ENCODE assay signal across 17 cellular contexts in genomic region chr9:22169732-22170131, GRCh38.
DNase-seq lines count a peak whose midpoint lies in the region; ATAC-seq, FAIRE-seq and TF ChIP-seq lines count a peak whose summit lies in the region.
"Had no signal": no experiment of that assay in that cellular context is flagged by ENCODE, and none has a peak within 500 bp of the region (broad histone marks: within the 10 kb centered on the region; RNA-seq: fewer than 3 reads in every experiment).

No MANE protein-coding gene starts in this region.

- H3K4me1 ChIP-seq in BLaER1 treated with 17β-estradiol and CSF1 and Interleukin-3, amounts not matched to agents 10 nM and 100 nM = peaks cover 10 to 95% (median 36%) of the 10 kb centered on the region in 10 experiments
- H3K4me1 ChIP-seq in GM12878 (ENCODE audit: control insufficient read depth, insufficient read depth, low read length) (peaks cover 3% of the 10 kb centered on the region; the same call in 1 of the 2 replicates), SJCRH30 (peaks cover 26% of the 10 kb centered on the region), body of pancreas (no peaks in the 10 kb centered on the region)
- no peaks in the 10 kb centered on the region for H3K4me1 ChIP-seq in naive thymus-derived CD4-positive, alpha-beta T cell (ENCODE audit: control insufficient read depth in 2 of 2, insufficient read depth in 2 of 2, low read length in 2 of 2)
- H3K4me1 ChIP-seq: adrenal gland, pancreas had no signal

- DNase-seq in NCI-H460 (ENCODE audit: extremely low read depth, low read depth) (peak; percentile 4), GM12878 (ENCODE audit: low read depth, low spot score) (no peak), SJCRH30 (no peak), cerebellar nuclear complex (lab: John Stamatoyannopoulos, UW) (no peak), NCI-H226 (no peak), body of pancreas (no peak)
- DNase-seq in naive thymus-derived CD4-positive, alpha-beta T cell = no peak
- DNase-seq: adrenal gland, NCI-H1417 treated with DMSO at 0.1 percent for 48 hours, pancreas, SK-N-SH, upper lobe of left lung had no signal

- peaks cover 0 to 15% (median 0%) of the 10 kb centered on the region in 11 experiments; a peak in 4 of 22 replicates for H3K9me3 ChIP-seq in BLaER1 treated with 17β-estradiol and CSF1 and Interleukin-3, amounts not matched to agents 10 nM and 100 nM (replicated peaks in 1 of 11)
- H3K9me3 ChIP-seq in GM12878 (replicated peaks; ENCODE audit: control insufficient read depth, insufficient read depth, low read length) = no peaks in the 10 kb centered on the region
- H3K9me3 ChIP-seq in naive thymus-derived CD4-positive, alpha-beta T cell (ENCODE audit: control insufficient read depth in 2 of 3, low read length in 3 of 3) = no peaks in the 10 kb centered on the region
- no peaks in the 10 kb centered on the region for H3K9me3 ChIP-seq in SJCRH30 (replicated peaks)
- no peaks in the 10 kb centered on the region for H3K9me3 ChIP-seq in body of pancreas
- H3K9me3 ChIP-seq: adrenal gland, pancreas, SK-N-SH, upper lobe of left lung had no signal

- TF ChIP-seq EP300 in GM12878 (IDR thresholded peaks at IDR 0.05; ENCODE audit: borderline replicate concordance in 1 of 2, control insufficient read depth in 1 of 2, low read depth in 2 of 2, low read length in 2 of 2) = no peak

- H3K36me3 Mint-ChIP-seq in naive thymus-derived CD4-positive, alpha-beta T cell = peaks cover 0 to 1% (median 0%) of the 10 kb centered on the region in 5 donors

- H4K20me1 ChIP-seq in BLaER1 treated with 17β-estradiol and CSF1 and Interleukin-3, amounts not matched to agents 10 nM and 100 nM = no peaks in the 10 kb centered on the region
- no peaks in the 10 kb centered on the region for H4K20me1 ChIP-seq in GM12878 (ENCODE audit: control insufficient read depth, insufficient read depth)

- peaks cover 0 to 5% (median 0%) of the 10 kb centered on the region in 7 donors for H3K4me1 Mint-ChIP-seq in naive thymus-derived CD4-positive, alpha-beta T cell

- intact Hi-C loops in GM12878 (cut with micrococcal nuclease; ENCODE audit: unreplicated experiment) = no loop called here
- intact Hi-C loops in naive thymus-derived CD4-positive, alpha-beta T cell (cut with micrococcal nuclease) = no loop called here
- intact Hi-C loops in body of pancreas (cut with DNase I) = no loop called here

- H3K4me2 ChIP-seq in BLaER1 treated with 17β-estradiol and CSF1 and Interleukin-3, amounts not matched to agents 10 nM and 100 nM = peak overlapping the region in 7 of 11 experiments; percentile 29 to 91 (median 77); a peak in 14 of 22 replicates
- no peak overlapping the region for H3K4me2 ChIP-seq in GM12878 (ENCODE audit: control insufficient read depth, insufficient read depth)
- H3K4me2 ChIP-seq: SK-N-SH had no signal

- no peak for FAIRE-seq in GM12878 (lab: Jason Lieb, UNC)
- FAIRE-seq: endothelial cell of umbilical vein, islet of Langerhans, pancreas had no signal

- in situ Hi-C loops in GM12878 (cut with MboI) = no loop called here

- H3K27ac ChIP-seq in BLaER1 treated with 17β-estradiol and CSF1 and Interleukin-3, amounts not matched to agents 10 nM and 100 nM = peak overlapping the region in 7 of 11 experiments; percentile 28 to 93 (median 77); a peak in 13 of 22 replicates
- H3K27ac ChIP-seq in GM12878 (ENCODE audit: control insufficient read depth, insufficient read depth) = no peak overlapping the region
- H3K27ac ChIP-seq in naive thymus-derived CD4-positive, alpha-beta T cell (ENCODE audit: low read depth, low read length) = no peak overlapping the region
- no peak overlapping the region for H3K27ac ChIP-seq in SJCRH30
- H3K27ac ChIP-seq in body of pancreas = peak overlapping the region in 1 of 4 donors; percentile 58
- H3K27ac ChIP-seq: pancreas, VCaP had no signal

- ATAC-seq in GM12878 (no peak), body of pancreas (no peak)
- ATAC-seq in naive thymus-derived CD4-positive, alpha-beta T cell = peak; percentile 65

- RAD21 ChIA-PET in GM12878 (lab: Charles Lee; ENCODE audit: unreplicated experiment) = no interaction called here

- no peak for TF ChIP-seq RAD21 in GM12878 (IDR thresholded peaks at IDR 0.05; ENCODE audit: insufficient read depth, low read depth, low read length)

- 0% methylated on average over 1 of the region's 1 CpG for WGBS in GM12878 (ENCODE audit: insufficient coverage, insufficient replicate concordance, low lambda C conversion rate, missing lambda C conversion rate)
- WGBS in body of pancreas, 2 donors = 69 to 80% methylated on average over 1 of the region's 1 CpG

- H3K27me3 Mint-ChIP-seq in naive thymus-derived CD4-positive, alpha-beta T cell = peaks cover 0 to 39% (median 7%) of the 10 kb centered on the region in 5 donors

- no peak for TF ChIP-seq POLR2A in GM12878 (IDR thresholded peaks at IDR 0.05; ENCODE audit: low read depth, low read length)
- TF ChIP-seq POLR2A in body of pancreas (IDR thresholded peaks at IDR 0.05) = no peak

- peak overlapping the region in 5 of 11 experiments; percentile 28 to 72 (median 65); a peak in 9 of 22 replicates for H3K9ac ChIP-seq in BLaER1 treated with 17β-estradiol and CSF1 and Interleukin-3, amounts not matched to agents 10 nM and 100 nM
- no peak overlapping the region for H3K9ac ChIP-seq in GM12878 (ENCODE audit: control insufficient read depth, insufficient read depth, low read length)
- H3K9ac ChIP-seq: SK-N-SH had no signal

- H2AFZ ChIP-seq in GM12878 (ENCODE audit: control insufficient read depth, low read depth, low read length) = no peak overlapping the region

- no peak for TF ChIP-seq CTCF in GM12878 (IDR thresholded peaks at IDR 0.05 in 2 of 3, conservative IDR thresholded peaks at IDR 0.05 in 1 of 3; ENCODE audit: control insufficient read depth in 2 of 3, extremely low read depth in 1 of 3, insufficient read depth in 1 of 3, low read depth in 3 of 3, low read length in 3 of 3)
- TF ChIP-seq CTCF in body of pancreas (IDR thresholded peaks at IDR 0.05) = no peak

- POLR2A ChIA-PET in GM12878 (lab: Charles Lee) = no interaction called here
- POLR2A ChIA-PET in naive thymus-derived CD4-positive, alpha-beta T cell (lab: Charles Lee) = no interaction called here

- H3K79me2 ChIP-seq in GM12878 (ENCODE audit: control insufficient read depth, insufficient read depth, low read length) = no peaks in the 10 kb centered on the region

- SMC1A ChIA-PET in GM12878 (lab: Charles Lee; ENCODE audit: uncharacterized antibody, unreplicated experiment) = no interaction called here

- no peak overlapping the region for H3K4me3 Mint-ChIP-seq in naive thymus-derived CD4-positive, alpha-beta T cell
- H3K4me3 Mint-ChIP-seq: stimulated activated naive CD8-positive, alpha-beta T cell treated with anti-CD3 and anti-CD28 coated beads, Interleukin-15, Interleukin-2, amounts not matched to agents 100 ng/mL and 50 ng/mL, for 24 hours had no signal

- H3K27ac Mint-ChIP-seq in naive thymus-derived CD4-positive, alpha-beta T cell = no peak overlapping the region
- H3K27ac Mint-ChIP-seq: stimulated activated naive CD8-positive, alpha-beta T cell treated with anti-CD3 and anti-CD28 coated beads, Interleukin-15, Interleukin-2, amounts not matched to agents 100 ng/mL and 50 ng/mL, for 24 hours had no signal

- H3K4me3 ChIP-seq in BLaER1 treated with 17β-estradiol and CSF1 and Interleukin-3, amounts not matched to agents 10 nM and 100 nM = peak overlapping the region in 1 of 10 experiments; percentile 8; a peak in 1 of 20 replicates
- H3K4me3 ChIP-seq in GM12878 (no peak overlapping the region), SJCRH30 (no peak overlapping the region), body of pancreas (no peak overlapping the region)
- H3K4me3 ChIP-seq in naive thymus-derived CD4-positive, alpha-beta T cell (ENCODE audit: low read length) = no peak overlapping the region
- H3K4me3 ChIP-seq: adrenal gland, pancreas, upper lobe of left lung had no signal

- BruUV-seq in GM12878 (replicated peaks; lab: Mats Ljungman, UMichigan) = no TSS peak

- CTCF ChIA-PET in GM12878 (lab: Yijun Ruan, JAX) = no interaction called here
- CTCF ChIA-PET in naive thymus-derived CD4-positive, alpha-beta T cell (lab: Charles Lee) = no interaction called here

- H3K9me3 Mint-ChIP-seq in naive thymus-derived CD4-positive, alpha-beta T cell = no peaks in the 10 kb centered on the region
- H3K9me3 Mint-ChIP-seq: stimulated activated naive CD8-positive, alpha-beta T cell treated with anti-CD3 and anti-CD28 coated beads, Interleukin-15, Interleukin-2, amounts not matched to agents 100 ng/mL and 50 ng/mL, for 24 hours had no signal

- no peaks in the 10 kb centered on the region; a peak in 1 of 22 replicates for H3K36me3 ChIP-seq in BLaER1 treated with 17β-estradiol and CSF1 and Interleukin-3, amounts not matched to agents 10 nM and 100 nM
- H3K36me3 ChIP-seq in GM12878 (ENCODE audit: control insufficient read depth in 2 of 2, insufficient read depth in 2 of 2, low read length in 1 of 2) (no peaks in the 10 kb centered on the region), SJCRH30 (no peaks in the 10 kb centered on the region), body of pancreas (replicated peaks in 1 of 2; ENCODE audit: insufficient read depth in 1 of 2, low read depth in 2 of 2) (no peaks in the 10 kb centered on the region)
- no peaks in the 10 kb centered on the region for H3K36me3 ChIP-seq in naive thymus-derived CD4-positive, alpha-beta T cell (ENCODE audit: control insufficient read depth in 2 of 3, insufficient read depth in 3 of 3, low read length in 3 of 3)
- H3K36me3 ChIP-seq: adrenal gland, pancreas, upper lobe of left lung had no signal

- no peaks in the 10 kb centered on the region for H3K27me3 ChIP-seq in BLaER1 treated with 17β-estradiol and CSF1 and Interleukin-3, amounts not matched to agents 10 nM and 100 nM
- H3K27me3 ChIP-seq in GM12878 (replicated peaks in 1 of 2; ENCODE audit: control insufficient read depth in 2 of 2, insufficient read depth in 2 of 2, low read length in 1 of 2) = no peaks in the 10 kb centered on the region
- no peaks in the 10 kb centered on the region for H3K27me3 ChIP-seq in naive thymus-derived CD4-positive, alpha-beta T cell (ENCODE audit: control insufficient read depth in 2 of 2, insufficient read depth in 2 of 2, low read length in 2 of 2)
- no peaks in the 10 kb centered on the region for H3K27me3 ChIP-seq in SJCRH30
- H3K27me3 ChIP-seq in body of pancreas = no peaks in the 10 kb centered on the region
- H3K27me3 ChIP-seq: adrenal gland, upper lobe of left lung had no signal

TF ChIP-seq in GM12878, 131 proteins besides CTCF, POLR2A, EP300 and RAD21:
- no peak for TF ChIP-seq RFX5 (IDR thresholded peaks at IDR 0.05; ENCODE audit: low read depth, low read length)
- no peak for TF ChIP-seq POLR2AphosphoS5 (IDR thresholded peaks at IDR 0.05; ENCODE audit: low read length)
- TF ChIP-seq SPI1 (IDR thresholded peaks at IDR 0.05; ENCODE audit: borderline replicate concordance, insufficient read depth, low read depth, low read length) = peak; percentile 16; the same call in 1 of the 2 replicates
- no peak for TF ChIP-seq SUZ12 (IDR thresholded peaks at IDR 0.05; ENCODE audit: unreplicated experiment)
- TF ChIP-seq CBFB (IDR thresholded peaks at IDR 0.05; ENCODE audit: low read depth) = no peak

Comparison
In these comparisons a context has a peak if more than half of its experiments do, and no peak if none do; other contexts are left out.
1. H3K27ac ChIP-seq: peak in BLaER1 treated with 17β-estradiol and CSF1 and Interleukin-3, amounts not matched to agents 10 nM and 100 nM (7 of 11); none in GM12878 (single experiment), naive thymus-derived CD4-positive, alpha-beta T cell (single experiment) and SJCRH30 (single experiment).